In the genomic region with DNA sequence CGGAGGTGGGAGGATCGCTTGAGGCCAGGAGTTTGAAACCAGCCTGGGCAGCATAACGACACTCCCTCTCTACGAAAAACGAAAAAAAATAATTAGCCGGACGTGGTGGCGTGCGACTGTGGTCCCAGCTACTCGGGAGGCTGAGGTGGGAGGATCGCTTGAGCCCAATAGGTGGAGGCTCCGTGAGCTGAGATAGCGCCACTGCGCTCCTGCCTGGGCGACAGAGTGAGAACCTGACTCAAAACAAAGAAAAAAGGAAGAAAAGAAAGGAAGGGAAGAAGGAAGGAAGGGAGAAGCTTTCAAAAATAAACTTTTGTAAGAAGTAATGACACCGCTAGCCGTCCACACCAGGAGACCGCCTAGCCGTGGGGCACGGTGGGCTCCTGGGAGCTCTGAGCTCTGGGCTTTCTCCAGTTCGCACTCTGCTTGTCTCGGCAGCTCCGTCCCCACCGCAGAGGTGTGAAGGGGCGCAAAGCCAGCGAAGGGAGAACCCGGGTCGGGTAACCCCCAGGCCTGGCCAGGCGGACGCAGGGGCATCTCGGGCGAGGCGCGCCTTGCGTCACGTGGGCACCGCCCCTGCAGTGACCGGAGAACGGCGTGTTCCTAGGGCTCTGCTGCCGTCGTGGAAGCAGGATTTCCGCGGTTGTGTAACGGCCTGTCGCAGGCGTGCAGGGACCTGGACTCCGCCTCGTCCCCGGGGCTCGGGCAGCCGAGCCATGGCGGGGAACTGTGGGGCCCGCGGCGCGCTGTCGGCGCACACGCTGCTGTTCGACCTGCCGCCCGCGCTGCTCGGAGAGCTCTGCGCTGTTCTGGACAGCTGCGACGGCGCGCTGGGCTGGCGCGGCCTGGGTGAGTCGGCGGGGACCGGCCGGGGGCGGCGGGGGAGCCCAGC, we compare ENCODE assay signal across 1 cellular context.
TF ChIP-seq lines count a peak whose summit lies in the region.

A gene with protein sequence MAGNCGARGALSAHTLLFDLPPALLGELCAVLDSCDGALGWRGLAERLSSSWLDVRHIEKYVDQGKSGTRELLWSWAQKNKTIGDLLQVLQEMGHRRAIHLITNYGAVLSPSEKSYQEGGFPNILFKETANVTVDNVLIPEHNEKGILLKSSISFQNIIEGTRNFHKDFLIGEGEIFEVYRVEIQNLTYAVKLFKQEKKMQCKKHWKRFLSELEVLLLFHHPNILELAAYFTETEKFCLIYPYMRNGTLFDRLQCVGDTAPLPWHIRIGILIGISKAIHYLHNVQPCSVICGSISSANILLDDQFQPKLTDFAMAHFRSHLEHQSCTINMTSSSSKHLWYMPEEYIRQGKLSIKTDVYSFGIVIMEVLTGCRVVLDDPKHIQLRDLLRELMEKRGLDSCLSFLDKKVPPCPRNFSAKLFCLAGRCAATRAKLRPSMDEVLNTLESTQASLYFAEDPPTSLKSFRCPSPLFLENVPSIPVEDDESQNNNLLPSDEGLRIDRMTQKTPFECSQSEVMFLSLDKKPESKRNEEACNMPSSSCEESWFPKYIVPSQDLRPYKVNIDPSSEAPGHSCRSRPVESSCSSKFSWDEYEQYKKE (plus strand): TSS at position 631 of the 892 bp plus-strand sequence. CDS start 86 bp downstream, at position 717.

TF ChIP-seq in GM12878, 131 proteins besides CTCF, POLR2A, EP300 and RAD21 (continued from another document and continues in another):
- TF ChIP-seq BHLHE40 (IDR thresholded peaks at IDR 0.05; ENCODE audit: borderline replicate concordance in 1 of 2, low read depth in 2 of 2, low read length in 1 of 2) (peak; percentile 46 to 82; a peak in 3 of 4 replicates), ZNF622 (IDR thresholded peaks at IDR 0.05) (no peak), RBBP5 (conservative IDR thresholded peaks at IDR 0.05) (no peak), JUND (IDR thresholded peaks at IDR 0.05; ENCODE audit: low read depth, low read length) (no peak), NFIC (IDR thresholded peaks at IDR 0.05; ENCODE audit: low read depth, low read length) (no peak), SUPT20H (IDR thresholded peaks at IDR 0.05; ENCODE audit: borderline replicate concordance, control insufficient read depth, low read depth, low read length) (no peak), EED (IDR thresholded peaks at IDR 0.05; ENCODE audit: low read depth) (no peak), SRF (IDR thresholded peaks at IDR 0.05; ENCODE audit: low read depth in 2 of 2, low read length in 2 of 2) (no peak), MEF2A (IDR thresholded peaks at IDR 0.05; ENCODE audit: insufficient read depth, low read depth, low read length) (no peak), STAT3 (IDR thresholded peaks at IDR 0.05; ENCODE audit: low read depth, low read length) (no peak), YY1 (IDR thresholded peaks at IDR 0.05; ENCODE audit: low read depth, low read length) (peak; percentile 68), PAX5 (IDR thresholded peaks at IDR 0.05; ENCODE audit: borderline replicate concordance, low read depth, low read length) (peak; percentile 27; the same call in 1 of the 2 replicates), SIN3A (IDR thresholded peaks at IDR 0.05; ENCODE audit: low read depth, low read length) (no peak), SREBF2 (IDR thresholded peaks at IDR 0.05; ENCODE audit: low read length) (no peak), BRCA1 (IDR thresholded peaks at IDR 0.05; ENCODE audit: low read depth, low read length) (no peak), PML (IDR thresholded peaks at IDR 0.05; ENCODE audit: low read length) (no peak), POLR2AphosphoS5 (IDR thresholded peaks at IDR 0.05; ENCODE audit: low read length) (peak; percentile 52; the same call in 1 of the 2 replicates), HDAC2 (IDR thresholded peaks at IDR 0.05) (no peak; the same call in 1 of the 2 replicates), TCF12 (IDR thresholded peaks at IDR 0.05; ENCODE audit: low read depth, low read length) (no peak), HDAC6 (IDR thresholded peaks at IDR 0.05; ENCODE audit: unreplicated experiment) (no peak), SP1 (IDR thresholded peaks at IDR 0.05; ENCODE audit: low read depth, low read length) (peak; percentile 11), RFX5 (IDR thresholded peaks at IDR 0.05; ENCODE audit: low read depth, low read length) (no peak), DPF2 (IDR thresholded peaks at IDR 0.05) (peak; percentile 71), ZBED1 (IDR thresholded peaks at IDR 0.05; ENCODE audit: borderline replicate concordance) (no peak), MEF2B (IDR thresholded peaks at IDR 0.05; ENCODE audit: partially characterized antibody, poor library complexity, severe bottlenecking) (no peak), ATF7 (IDR thresholded peaks at IDR 0.05; ENCODE audit: low read depth) (no peak), GATAD2B (conservative IDR thresholded peaks at IDR 0.05; ENCODE audit: low read depth) (0 out of 2 replicates have a peak, but pooled peaks have one; percentile 70), CHD1 (IDR thresholded peaks at IDR 0.05; ENCODE audit: low read depth, low read length) (no peak), CREM (IDR thresholded peaks at IDR 0.05; ENCODE audit: low read depth) (0 out of 2 replicates have a peak, but pooled peaks have one; percentile 36), IKZF2 (IDR thresholded peaks at IDR 0.05) (0 out of 4 replicates have a peak, but pooled peaks of 1 of the 2 experiments have one; percentile 21), ZNF384 (IDR thresholded peaks at IDR 0.05; ENCODE audit: borderline replicate concordance, low read depth, low read length) (no peak)
- TF ChIP-seq, protein P1, sequence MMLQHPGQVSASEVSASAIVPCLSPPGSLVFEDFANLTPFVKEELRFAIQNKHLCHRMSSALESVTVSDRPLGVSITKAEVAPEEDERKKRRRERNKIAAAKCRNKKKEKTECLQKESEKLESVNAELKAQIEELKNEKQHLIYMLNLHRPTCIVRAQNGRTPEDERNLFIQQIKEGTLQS (IDR thresholded peaks at IDR 0.05; ENCODE audit: borderline replicate concordance, extremely low read depth, low read depth, low read length), result peak; percentile 16; the same call in 1 of the 2 replicates
- TF ChIP-seq, protein P2, sequence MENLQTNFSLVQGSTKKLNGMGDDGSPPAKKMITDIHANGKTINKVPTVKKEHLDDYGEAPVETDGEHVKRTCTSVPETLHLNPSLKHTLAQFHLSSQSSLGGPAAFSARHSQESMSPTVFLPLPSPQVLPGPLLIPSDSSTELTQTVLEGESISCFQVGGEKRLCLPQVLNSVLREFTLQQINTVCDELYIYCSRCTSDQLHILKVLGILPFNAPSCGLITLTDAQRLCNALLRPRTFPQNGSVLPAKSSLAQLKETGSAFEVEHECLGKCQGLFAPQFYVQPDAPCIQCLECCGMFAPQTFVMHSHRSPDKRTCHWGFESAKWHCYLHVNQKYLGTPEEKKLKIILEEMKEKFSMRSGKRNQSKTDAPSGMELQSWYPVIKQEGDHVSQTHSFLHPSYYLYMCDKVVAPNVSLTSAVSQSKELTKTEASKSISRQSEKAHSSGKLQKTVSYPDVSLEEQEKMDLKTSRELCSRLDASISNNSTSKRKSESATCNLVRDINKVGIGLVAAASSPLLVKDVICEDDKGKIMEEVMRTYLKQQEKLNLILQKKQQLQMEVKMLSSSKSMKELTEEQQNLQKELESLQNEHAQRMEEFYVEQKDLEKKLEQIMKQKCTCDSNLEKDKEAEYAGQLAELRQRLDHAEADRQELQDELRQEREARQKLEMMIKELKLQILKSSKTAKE (IDR thresholded peaks at IDR 0.05; ENCODE audit: low read depth, poor library complexity, severe bottlenecking), result no peak
- TF ChIP-seq, protein P3, sequence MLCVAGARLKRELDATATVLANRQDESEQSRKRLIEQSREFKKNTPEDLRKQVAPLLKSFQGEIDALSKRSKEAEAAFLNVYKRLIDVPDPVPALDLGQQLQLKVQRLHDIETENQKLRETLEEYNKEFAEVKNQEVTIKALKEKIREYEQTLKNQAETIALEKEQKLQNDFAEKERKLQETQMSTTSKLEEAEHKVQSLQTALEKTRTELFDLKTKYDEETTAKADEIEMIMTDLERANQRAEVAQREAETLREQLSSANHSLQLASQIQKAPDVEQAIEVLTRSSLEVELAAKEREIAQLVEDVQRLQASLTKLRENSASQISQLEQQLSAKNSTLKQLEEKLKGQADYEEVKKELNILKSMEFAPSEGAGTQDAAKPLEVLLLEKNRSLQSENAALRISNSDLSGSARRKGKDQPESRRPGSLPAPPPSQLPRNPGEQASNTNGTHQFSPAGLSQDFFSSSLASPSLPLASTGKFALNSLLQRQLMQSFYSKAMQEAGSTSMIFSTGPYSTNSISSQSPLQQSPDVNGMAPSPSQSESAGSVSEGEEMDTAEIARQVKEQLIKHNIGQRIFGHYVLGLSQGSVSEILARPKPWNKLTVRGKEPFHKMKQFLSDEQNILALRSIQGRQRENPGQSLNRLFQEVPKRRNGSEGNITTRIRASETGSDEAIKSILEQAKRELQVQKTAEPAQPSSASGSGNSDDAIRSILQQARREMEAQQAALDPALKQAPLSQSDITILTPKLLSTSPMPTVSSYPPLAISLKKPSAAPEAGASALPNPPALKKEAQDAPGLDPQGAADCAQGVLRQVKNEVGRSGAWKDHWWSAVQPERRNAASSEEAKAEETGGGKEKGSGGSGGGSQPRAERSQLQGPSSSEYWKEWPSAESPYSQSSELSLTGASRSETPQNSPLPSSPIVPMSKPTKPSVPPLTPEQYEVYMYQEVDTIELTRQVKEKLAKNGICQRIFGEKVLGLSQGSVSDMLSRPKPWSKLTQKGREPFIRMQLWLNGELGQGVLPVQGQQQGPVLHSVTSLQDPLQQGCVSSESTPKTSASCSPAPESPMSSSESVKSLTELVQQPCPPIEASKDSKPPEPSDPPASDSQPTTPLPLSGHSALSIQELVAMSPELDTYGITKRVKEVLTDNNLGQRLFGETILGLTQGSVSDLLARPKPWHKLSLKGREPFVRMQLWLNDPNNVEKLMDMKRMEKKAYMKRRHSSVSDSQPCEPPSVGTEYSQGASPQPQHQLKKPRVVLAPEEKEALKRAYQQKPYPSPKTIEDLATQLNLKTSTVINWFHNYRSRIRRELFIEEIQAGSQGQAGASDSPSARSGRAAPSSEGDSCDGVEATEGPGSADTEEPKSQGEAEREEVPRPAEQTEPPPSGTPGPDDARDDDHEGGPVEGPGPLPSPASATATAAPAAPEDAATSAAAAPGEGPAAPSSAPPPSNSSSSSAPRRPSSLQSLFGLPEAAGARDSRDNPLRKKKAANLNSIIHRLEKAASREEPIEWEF (IDR thresholded peaks at IDR 0.05; ENCODE audit: insufficient replicate concordance, low read depth, low read length), result no peak
- TF ChIP-seq, protein P4, sequence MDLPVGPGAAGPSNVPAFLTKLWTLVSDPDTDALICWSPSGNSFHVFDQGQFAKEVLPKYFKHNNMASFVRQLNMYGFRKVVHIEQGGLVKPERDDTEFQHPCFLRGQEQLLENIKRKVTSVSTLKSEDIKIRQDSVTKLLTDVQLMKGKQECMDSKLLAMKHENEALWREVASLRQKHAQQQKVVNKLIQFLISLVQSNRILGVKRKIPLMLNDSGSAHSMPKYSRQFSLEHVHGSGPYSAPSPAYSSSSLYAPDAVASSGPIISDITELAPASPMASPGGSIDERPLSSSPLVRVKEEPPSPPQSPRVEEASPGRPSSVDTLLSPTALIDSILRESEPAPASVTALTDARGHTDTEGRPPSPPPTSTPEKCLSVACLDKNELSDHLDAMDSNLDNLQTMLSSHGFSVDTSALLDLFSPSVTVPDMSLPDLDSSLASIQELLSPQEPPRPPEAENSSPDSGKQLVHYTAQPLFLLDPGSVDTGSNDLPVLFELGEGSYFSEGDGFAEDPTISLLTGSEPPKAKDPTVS (IDR thresholded peaks at IDR 0.05; ENCODE audit: low read depth, low read length), result no peak
- TF ChIP-seq, protein P5, sequence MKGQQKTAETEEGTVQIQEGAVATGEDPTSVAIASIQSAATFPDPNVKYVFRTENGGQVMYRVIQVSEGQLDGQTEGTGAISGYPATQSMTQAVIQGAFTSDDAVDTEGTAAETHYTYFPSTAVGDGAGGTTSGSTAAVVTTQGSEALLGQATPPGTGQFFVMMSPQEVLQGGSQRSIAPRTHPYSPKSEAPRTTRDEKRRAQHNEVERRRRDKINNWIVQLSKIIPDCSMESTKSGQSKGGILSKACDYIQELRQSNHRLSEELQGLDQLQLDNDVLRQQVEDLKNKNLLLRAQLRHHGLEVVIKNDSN (IDR thresholded peaks at IDR 0.05; ENCODE audit: borderline replicate concordance, extremely low read length, insufficient read depth, low read depth, low read length), result peak; percentile 90
- TF ChIP-seq, protein P6, sequence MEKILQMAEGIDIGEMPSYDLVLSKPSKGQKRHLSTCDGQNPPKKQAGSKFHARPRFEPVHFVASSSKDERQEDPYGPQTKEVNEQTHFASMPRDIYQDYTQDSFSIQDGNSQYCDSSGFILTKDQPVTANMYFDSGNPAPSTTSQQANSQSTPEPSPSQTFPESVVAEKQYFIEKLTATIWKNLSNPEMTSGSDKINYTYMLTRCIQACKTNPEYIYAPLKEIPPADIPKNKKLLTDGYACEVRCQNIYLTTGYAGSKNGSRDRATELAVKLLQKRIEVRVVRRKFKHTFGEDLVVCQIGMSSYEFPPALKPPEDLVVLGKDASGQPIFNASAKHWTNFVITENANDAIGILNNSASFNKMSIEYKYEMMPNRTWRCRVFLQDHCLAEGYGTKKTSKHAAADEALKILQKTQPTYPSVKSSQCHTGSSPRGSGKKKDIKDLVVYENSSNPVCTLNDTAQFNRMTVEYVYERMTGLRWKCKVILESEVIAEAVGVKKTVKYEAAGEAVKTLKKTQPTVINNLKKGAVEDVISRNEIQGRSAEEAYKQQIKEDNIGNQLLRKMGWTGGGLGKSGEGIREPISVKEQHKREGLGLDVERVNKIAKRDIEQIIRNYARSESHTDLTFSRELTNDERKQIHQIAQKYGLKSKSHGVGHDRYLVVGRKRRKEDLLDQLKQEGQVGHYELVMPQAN (conservative IDR thresholded peaks at IDR 0.05), result peak; percentile 57; the same call in 1 of the 2 replicates
- TF ChIP-seq, protein P7, sequence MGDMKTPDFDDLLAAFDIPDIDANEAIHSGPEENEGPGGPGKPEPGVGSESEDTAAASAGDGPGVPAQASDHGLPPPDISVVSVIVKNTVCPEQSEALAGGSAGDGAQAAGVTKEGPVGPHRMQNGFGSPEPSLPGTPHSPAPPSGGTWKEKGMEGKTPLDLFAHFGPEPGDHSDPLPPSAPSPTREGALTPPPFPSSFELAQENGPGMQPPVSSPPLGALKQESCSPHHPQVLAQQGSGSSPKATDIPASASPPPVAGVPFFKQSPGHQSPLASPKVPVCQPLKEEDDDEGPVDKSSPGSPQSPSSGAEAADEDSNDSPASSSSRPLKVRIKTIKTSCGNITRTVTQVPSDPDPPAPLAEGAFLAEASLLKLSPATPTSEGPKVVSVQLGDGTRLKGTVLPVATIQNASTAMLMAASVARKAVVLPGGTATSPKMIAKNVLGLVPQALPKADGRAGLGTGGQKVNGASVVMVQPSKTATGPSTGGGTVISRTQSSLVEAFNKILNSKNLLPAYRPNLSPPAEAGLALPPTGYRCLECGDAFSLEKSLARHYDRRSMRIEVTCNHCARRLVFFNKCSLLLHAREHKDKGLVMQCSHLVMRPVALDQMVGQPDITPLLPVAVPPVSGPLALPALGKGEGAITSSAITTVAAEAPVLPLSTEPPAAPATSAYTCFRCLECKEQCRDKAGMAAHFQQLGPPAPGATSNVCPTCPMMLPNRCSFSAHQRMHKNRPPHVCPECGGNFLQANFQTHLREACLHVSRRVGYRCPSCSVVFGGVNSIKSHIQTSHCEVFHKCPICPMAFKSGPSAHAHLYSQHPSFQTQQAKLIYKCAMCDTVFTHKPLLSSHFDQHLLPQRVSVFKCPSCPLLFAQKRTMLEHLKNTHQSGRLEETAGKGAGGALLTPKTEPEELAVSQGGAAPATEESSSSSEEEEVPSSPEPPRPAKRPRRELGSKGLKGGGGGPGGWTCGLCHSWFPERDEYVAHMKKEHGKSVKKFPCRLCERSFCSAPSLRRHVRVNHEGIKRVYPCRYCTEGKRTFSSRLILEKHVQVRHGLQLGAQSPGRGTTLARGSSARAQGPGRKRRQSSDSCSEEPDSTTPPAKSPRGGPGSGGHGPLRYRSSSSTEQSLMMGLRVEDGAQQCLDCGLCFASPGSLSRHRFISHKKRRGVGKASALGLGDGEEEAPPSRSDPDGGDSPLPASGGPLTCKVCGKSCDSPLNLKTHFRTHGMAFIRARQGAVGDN (IDR thresholded peaks at IDR 0.05), result peak; percentile 91
